1 cellular context compared by ENCODE assay signal in the genomic region with DNA sequence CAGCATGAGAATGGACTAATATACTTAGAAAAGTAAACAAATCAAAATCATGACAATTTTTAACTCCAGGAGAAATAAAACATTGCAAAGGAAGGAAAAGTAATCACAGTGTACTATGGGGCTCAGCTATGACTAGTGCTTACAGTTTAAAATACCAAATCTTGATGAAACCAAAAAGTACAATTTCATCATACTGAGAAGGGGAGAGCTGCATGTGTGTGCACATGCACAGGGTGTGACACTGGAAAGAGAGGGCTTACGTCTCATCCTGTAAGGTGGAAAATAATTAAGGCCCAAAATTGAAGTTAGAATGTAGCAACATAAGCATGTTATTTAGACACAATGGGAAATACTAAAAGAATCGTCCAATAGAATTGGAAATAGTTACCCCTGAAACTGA.
TF ChIP-seq lines count a peak whose summit lies in the region.

No MANE protein-coding gene starts in this region.

TF ChIP-seq in K562, 482 proteins besides CTCF, POLR2A, EP300 and RAD21 (continued from another document):
- peak; percentile 61 for TF ChIP-seq MGA (IDR thresholded peaks at IDR 0.05)
- no peak for TF ChIP-seq ZNF311 (CRISPR knock-in tag; IDR thresholded peaks at IDR 0.05)
- TF ChIP-seq L3MBTL2 (IDR thresholded peaks at IDR 0.05), result peak; percentile 47; the same call in 1 of the 2 replicates
- no peak for TF ChIP-seq CSDE1 (IDR thresholded peaks at IDR 0.05)
- TF ChIP-seq SMAD3 (CRISPR knock-in tag; conservative IDR thresholded peaks at IDR 0.05), result no peak
- TF ChIP-seq ZNF3 (CRISPR knock-in tag; IDR thresholded peaks at IDR 0.05), result no peak
- TF ChIP-seq SIN3B (IDR thresholded peaks at IDR 0.05; ENCODE audit: low read depth), result no peak
- no peak for TF ChIP-seq ZNF12 (CRISPR knock-in tag; IDR thresholded peaks at IDR 0.05)
